8 cellular contexts compared by ENCODE assay signal in genomic region chr13:31846182-31846938, GRCh38.
DNase-seq lines count a peak whose midpoint lies in the region; ATAC-seq and TF ChIP-seq lines count a peak whose summit lies in the region.

No MANE protein-coding gene starts in this region.

- no peaks in the 10 kb centered on the region for H3K27me3 ChIP-seq in Peyer's patch

- H3K27ac Mint-ChIP-seq in activated T-helper 17 cell treated with anti-CD3 and anti-CD28 coated beads, Interleukin-2, amount 50 U/mL, for 72 hours, result no peak overlapping the region
- no peak overlapping the region for H3K27ac Mint-ChIP-seq in natural killer cell treated with Interleukin-12 subunit alpha and Interleukin-12 subunit beta and Interleukin-15 and Interleukin-18, amount 100 ng/mL, for 72 hours
- H3K27ac Mint-ChIP-seq in stimulated activated naive B cell treated with anti-CD40 and anti-IgM and Interleukin-4, amounts not matched to agents 10 μg/mL and 1 μg/mL and 100 μg/mL, for 72 hours, result peak overlapping the region; percentile 71

- no peaks in the 10 kb centered on the region for H3K9me3 ChIP-seq in Peyer's patch

- TF ChIP-seq POLR2A in Peyer's patch (IDR thresholded peaks at IDR 0.05), result no peak

- no peak for TF ChIP-seq RAD21 in Ishikawa (IDR thresholded peaks at IDR 0.05; ENCODE audit: low read depth)

- peaks cover 19% of the 10 kb centered on the region for H3K4me1 Mint-ChIP-seq in activated T-helper 17 cell treated with anti-CD3 and anti-CD28 coated beads, Interleukin-2, amount 50 U/mL, for 72 hours
- peaks cover 16 to 31% of the 10 kb centered on the region in 2 donors for H3K4me1 Mint-ChIP-seq in natural killer cell treated with Interleukin-12 subunit alpha and Interleukin-12 subunit beta and Interleukin-15 and Interleukin-18, amount 100 ng/mL, for 72 hours (ENCODE audit: low read depth in 2 of 2)
- H3K4me1 Mint-ChIP-seq in stimulated activated naive B cell treated with anti-CD40 and anti-IgM and Interleukin-4, amounts not matched to agents 10 μg/mL and 1 μg/mL and 100 μg/mL, for 72 hours, result peaks cover 3 to 9% of the 10 kb centered on the region in 2 donors

- no peaks in the 10 kb centered on the region for H3K36me3 Mint-ChIP-seq in activated T-helper 17 cell treated with anti-CD3 and anti-CD28 coated beads, Interleukin-2, amount 50 U/mL, for 72 hours (ENCODE audit: low read depth)
- no peaks in the 10 kb centered on the region for H3K36me3 Mint-ChIP-seq in natural killer cell treated with Interleukin-12 subunit alpha and Interleukin-12 subunit beta and Interleukin-15 and Interleukin-18, amount 100 ng/mL, for 72 hours
- H3K36me3 Mint-ChIP-seq in stimulated activated naive B cell treated with anti-CD40 and anti-IgM and Interleukin-4, amounts not matched to agents 10 μg/mL and 1 μg/mL and 100 μg/mL, for 72 hours, result no peaks in the 10 kb centered on the region

- TF ChIP-seq CTCF in Peyer's patch (IDR thresholded peaks at IDR 0.05), result no peak

- peaks cover 0 to 7% (median 0%) of the 10 kb centered on the region in 4 donors for H3K4me1 ChIP-seq in Peyer's patch

- TF ChIP-seq EP300 in Ishikawa (IDR thresholded peaks at IDR 0.05; ENCODE audit: borderline replicate concordance), result no peak

- peak overlapping the region; percentile 54 to 84 (median 68) for H3K4me3 ChIP-seq in Peyer's patch

- peak; percentile 80 for DNase-seq in DMS153 treated with DMSO at 0.1 percent for 48 hours (lab: John Stamatoyannopoulos, UW; ENCODE audit: unreplicated experiment)
- DNase-seq in Peyer's patch, result peak; percentile 44 to 87 (median 87)
- peak; percentile 47 for DNase-seq in fibroblast of the conjunctiva (ENCODE audit: low read depth)
- DNase-seq in natural killer cell treated with Interleukin-12 subunit alpha and Interleukin-12 subunit beta and Interleukin-15 and Interleukin-18, amount 100 ng/mL, for 72 hours (ENCODE audit: low spot score), result peak; percentile 92
- DNase-seq in stimulated activated naive B cell treated with anti-CD40 and anti-IgM and Interleukin-4, amounts not matched to agents 10 μg/mL and 1 μg/mL and 100 μg/mL, for 72 hours, result peak; percentile 67

- peak; percentile 99 for ATAC-seq in GM21723 (IDR thresholded peaks at IDR 0.05; ENCODE audit: unreplicated experiment)
- peak; percentile 98 for ATAC-seq in activated T-helper 17 cell treated with anti-CD3 and anti-CD28 coated beads, Interleukin-2, amount 50 U/mL, for 72 hours (replicated peaks)
- peak; percentile 99 for ATAC-seq in natural killer cell treated with Interleukin-12 subunit alpha and Interleukin-12 subunit beta and Interleukin-15 and Interleukin-18, amount 100 ng/mL, for 72 hours
- ATAC-seq in stimulated activated naive B cell treated with anti-CD40 and anti-IgM and Interleukin-4, amounts not matched to agents 10 μg/mL and 1 μg/mL and 100 μg/mL, for 72 hours (replicated peaks), result peak; percentile 94 to 97

- peak overlapping the region; percentile 81 for H3K4me3 Mint-ChIP-seq in activated T-helper 17 cell treated with anti-CD3 and anti-CD28 coated beads, Interleukin-2, amount 50 U/mL, for 72 hours
- peak overlapping the region; percentile 82 for H3K4me3 Mint-ChIP-seq in natural killer cell treated with Interleukin-12 subunit alpha and Interleukin-12 subunit beta and Interleukin-15 and Interleukin-18, amount 100 ng/mL, for 72 hours
- peak overlapping the region; percentile 84 to 88 for H3K4me3 Mint-ChIP-seq in stimulated activated naive B cell treated with anti-CD40 and anti-IgM and Interleukin-4, amounts not matched to agents 10 μg/mL and 1 μg/mL and 100 μg/mL, for 72 hours

- H3K27me3 Mint-ChIP-seq in activated T-helper 17 cell treated with anti-CD3 and anti-CD28 coated beads, Interleukin-2, amount 50 U/mL, for 72 hours, result no peaks in the 10 kb centered on the region
- H3K27me3 Mint-ChIP-seq in natural killer cell treated with Interleukin-12 subunit alpha and Interleukin-12 subunit beta and Interleukin-15 and Interleukin-18, amount 100 ng/mL, for 72 hours, result peaks cover 0 to 8% of the 10 kb centered on the region in 2 donors
- peaks cover 24 to 36% of the 10 kb centered on the region in 2 donors for H3K27me3 Mint-ChIP-seq in stimulated activated naive B cell treated with anti-CD40 and anti-IgM and Interleukin-4, amounts not matched to agents 10 μg/mL and 1 μg/mL and 100 μg/mL, for 72 hours

- H3K9me3 Mint-ChIP-seq in activated T-helper 17 cell treated with anti-CD3 and anti-CD28 coated beads, Interleukin-2, amount 50 U/mL, for 72 hours, result no peaks in the 10 kb centered on the region
- H3K9me3 Mint-ChIP-seq in natural killer cell treated with Interleukin-12 subunit alpha and Interleukin-12 subunit beta and Interleukin-15 and Interleukin-18, amount 100 ng/mL, for 72 hours, result no peaks in the 10 kb centered on the region
- no peaks in the 10 kb centered on the region for H3K9me3 Mint-ChIP-seq in stimulated activated naive B cell treated with anti-CD40 and anti-IgM and Interleukin-4, amounts not matched to agents 10 μg/mL and 1 μg/mL and 100 μg/mL, for 72 hours

- H3K27ac ChIP-seq in Peyer's patch, result peak overlapping the region in 2 of 4 donors; percentile 57 to 64

- no peaks in the 10 kb centered on the region for H3K36me3 ChIP-seq in Peyer's patch

TF ChIP-seq in Ishikawa, 13 proteins besides CTCF, POLR2A, EP300 and RAD21:
- TF ChIP-seq, protein P1, sequence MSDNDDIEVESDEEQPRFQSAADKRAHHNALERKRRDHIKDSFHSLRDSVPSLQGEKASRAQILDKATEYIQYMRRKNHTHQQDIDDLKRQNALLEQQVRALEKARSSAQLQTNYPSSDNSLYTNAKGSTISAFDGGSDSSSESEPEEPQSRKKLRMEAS (IDR thresholded peaks at IDR 0.05), result peak; percentile 28; the same call in 1 of the 2 replicates
- TF ChIP-seq, protein P2, sequence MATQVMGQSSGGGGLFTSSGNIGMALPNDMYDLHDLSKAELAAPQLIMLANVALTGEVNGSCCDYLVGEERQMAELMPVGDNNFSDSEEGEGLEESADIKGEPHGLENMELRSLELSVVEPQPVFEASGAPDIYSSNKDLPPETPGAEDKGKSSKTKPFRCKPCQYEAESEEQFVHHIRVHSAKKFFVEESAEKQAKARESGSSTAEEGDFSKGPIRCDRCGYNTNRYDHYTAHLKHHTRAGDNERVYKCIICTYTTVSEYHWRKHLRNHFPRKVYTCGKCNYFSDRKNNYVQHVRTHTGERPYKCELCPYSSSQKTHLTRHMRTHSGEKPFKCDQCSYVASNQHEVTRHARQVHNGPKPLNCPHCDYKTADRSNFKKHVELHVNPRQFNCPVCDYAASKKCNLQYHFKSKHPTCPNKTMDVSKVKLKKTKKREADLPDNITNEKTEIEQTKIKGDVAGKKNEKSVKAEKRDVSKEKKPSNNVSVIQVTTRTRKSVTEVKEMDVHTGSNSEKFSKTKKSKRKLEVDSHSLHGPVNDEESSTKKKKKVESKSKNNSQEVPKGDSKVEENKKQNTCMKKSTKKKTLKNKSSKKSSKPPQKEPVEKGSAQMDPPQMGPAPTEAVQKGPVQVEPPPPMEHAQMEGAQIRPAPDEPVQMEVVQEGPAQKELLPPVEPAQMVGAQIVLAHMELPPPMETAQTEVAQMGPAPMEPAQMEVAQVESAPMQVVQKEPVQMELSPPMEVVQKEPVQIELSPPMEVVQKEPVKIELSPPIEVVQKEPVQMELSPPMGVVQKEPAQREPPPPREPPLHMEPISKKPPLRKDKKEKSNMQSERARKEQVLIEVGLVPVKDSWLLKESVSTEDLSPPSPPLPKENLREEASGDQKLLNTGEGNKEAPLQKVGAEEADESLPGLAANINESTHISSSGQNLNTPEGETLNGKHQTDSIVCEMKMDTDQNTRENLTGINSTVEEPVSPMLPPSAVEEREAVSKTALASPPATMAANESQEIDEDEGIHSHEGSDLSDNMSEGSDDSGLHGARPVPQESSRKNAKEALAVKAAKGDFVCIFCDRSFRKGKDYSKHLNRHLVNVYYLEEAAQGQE (IDR thresholded peaks at IDR 0.05; ENCODE audit: low read depth), result no peak
